In the genomic region with DNA sequence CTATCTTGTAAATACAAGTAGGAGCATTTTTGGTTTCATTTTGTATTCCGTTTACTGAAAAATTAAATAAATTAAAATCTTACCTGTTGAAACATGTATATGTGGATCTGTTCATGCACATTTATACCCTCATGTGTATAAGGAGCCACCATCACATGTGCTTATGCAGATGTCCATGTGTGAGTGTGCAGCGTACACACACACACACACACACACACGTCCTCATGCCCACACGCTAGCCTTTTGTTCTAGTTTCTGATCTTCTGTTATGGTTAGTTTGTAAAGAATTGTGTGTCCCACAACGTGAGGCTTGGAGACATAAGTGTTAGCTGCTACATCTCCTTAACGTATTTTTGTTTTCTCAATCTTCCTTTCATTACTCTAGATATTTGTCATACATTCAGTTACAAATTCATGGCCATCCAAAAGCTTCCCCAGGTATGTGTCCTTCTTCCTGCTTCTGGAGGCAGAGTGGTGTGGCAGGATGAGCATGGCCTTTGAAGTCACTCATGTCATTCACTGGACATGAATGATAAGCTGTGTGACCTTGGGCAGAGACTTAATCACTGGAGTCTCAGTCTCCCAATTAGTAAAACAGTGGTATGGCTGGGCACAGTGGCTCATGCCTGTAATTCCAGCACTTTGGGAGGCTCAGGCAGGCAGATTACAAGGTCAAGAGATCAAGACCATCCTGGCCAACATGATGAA, we compare ENCODE assay signal across 15 cellular contexts. TPM values are rescaled to one million over a fixed set of nuclear protein-coding genes. Genes with fewer than 3 reads are reported as not detected.
DNase-seq lines count a peak whose midpoint lies in the region; ATAC-seq, FAIRE-seq and TF ChIP-seq lines count a peak whose summit lies in the region.
"Had no signal": no experiment of that assay in that cellular context is flagged by ENCODE, and none has a peak within 500 bp of the region (broad histone marks: within the 10 kb centered on the region; RNA-seq: fewer than 3 reads in every experiment).

No MANE protein-coding gene starts in this region.

- DNase-seq in CD4-positive, alpha-beta T cell = no peak
- DNase-seq in IMR-90 (no peak), NCI-H510A treated with DMSO at 0.1 percent for 48 hours (lab: John Stamatoyannopoulos, UW) (no peak), H54 (ENCODE audit: insufficient read length, low spot score) (no peak), gastrocnemius medialis (no peak)
- DNase-seq in activated T-cell treated with anti-CD3 and anti-CD28 coated beads, Interleukin-2, amount 50 U/mL, for 72 hours = no peak
- DNase-seq: activated CD8-positive, alpha-beta memory T cell treated with anti-CD3 and anti-CD28 coated beads, Interleukin-2, amount 50 U/mL, for 4 hours; hypothalamus; midbrain; NCI-H774; stimulated activated CD4-positive, alpha-beta T cell treated with anti-CD3 and anti-CD28 coated beads, Interleukin-2, amount 100 ng/mL, for 48 hours; tibial artery; WERI-Rb-1 had no signal

- WGBS in IMR-90 (ENCODE audit: extremely low coverage in 2 of 2, insufficient read length in 1 of 2), 2 experiments = no CpG with 5 or more reads among the region's 6 CpGs

- peak overlapping the region; percentile 31; the same call in 1 of the 2 replicates for H3K14ac ChIP-seq in IMR-90 (replicated peaks; ENCODE audit: low read depth, low read length)

- H3K9me1 ChIP-seq in IMR-90 (ENCODE audit: insufficient read depth, low read length) = peaks cover 5% of the 10 kb centered on the region; the same call in 1 of the 2 replicates

- in situ Hi-C loops in IMR-90 (cut with MboI; ENCODE audit: low sequenced_read_pairs) (no loop called here), gastrocnemius medialis (cut with MboI; ENCODE audit: low sequenced_read_pairs in 4 of 4) (loop anchor here in 1 of 4 donors (10.0 kb wide), 1 partner anchor 126 kb away; no protein-coding TSS in a partner anchor)

- H3K36me3 ChIP-seq in IMR-90 (ENCODE audit: control insufficient read depth, insufficient read depth, low read length) (no peaks in the 10 kb centered on the region), mucosa of rectum (ENCODE audit: control insufficient read depth in 2 of 2, insufficient read depth in 2 of 2, low read length in 2 of 2) (no peaks in the 10 kb centered on the region), gastrocnemius medialis (no peaks in the 10 kb centered on the region)
- H3K36me3 ChIP-seq: BLaER1 treated with 17β-estradiol and CSF1 and Interleukin-3, amounts not matched to agents 10 nM and 100 nM; tibial artery; WERI-Rb-1 had no signal

- no TSS peak for BruUV-seq in IMR-90 (replicated peaks; lab: Mats Ljungman, UMichigan)

- no peak for TF ChIP-seq CTCF in CD4-positive, alpha-beta T cell (IDR thresholded peaks at IDR 0.05)
- TF ChIP-seq CTCF in IMR-90 (conservative IDR thresholded peaks at IDR 0.05; ENCODE audit: low read depth, low read length) = no peak
- TF ChIP-seq CTCF in gastrocnemius medialis (IDR thresholded peaks at IDR 0.05 in 4 of 5, conservative IDR thresholded peaks at IDR 0.05 in 1 of 5) = no peak

- peaks cover 10% of the 10 kb centered on the region for H3K36me3 Mint-ChIP-seq in CD4-positive, alpha-beta T cell (ENCODE audit: low read depth)
- peaks cover 10 to 16% of the 10 kb centered on the region in 2 donors for H3K36me3 Mint-ChIP-seq in activated T-cell treated with anti-CD3 and anti-CD28 coated beads, Interleukin-2, amount 50 U/mL, for 72 hours (ENCODE audit: insufficient read depth in 2 of 2)

- H3K27ac ChIP-seq in CD4-positive, alpha-beta T cell (ENCODE audit: low read depth, low read length) = no peak overlapping the region
- H3K27ac ChIP-seq in IMR-90 (ENCODE audit: insufficient read depth, low read length) (no peak overlapping the region), mucosa of rectum (ENCODE audit: low read depth in 2 of 2, low read length in 2 of 2) (peak overlapping the region; percentile 41 to 77), gastrocnemius medialis (no peak overlapping the region)
- H3K27ac ChIP-seq: BLaER1 treated with 17β-estradiol and CSF1 and Interleukin-3, amounts not matched to agents 10 nM and 100 nM; tibial artery; WERI-Rb-1 had no signal

- H4K5ac ChIP-seq in IMR-90 (ENCODE audit: low read depth, low read length) = no peak overlapping the region; the same call in 1 of the 2 replicates

- peaks cover 11% of the 10 kb centered on the region for H3K9me3 Mint-ChIP-seq in CD4-positive, alpha-beta T cell
- H3K9me3 Mint-ChIP-seq in activated T-cell treated with anti-CD3 and anti-CD28 coated beads, Interleukin-2, amount 50 U/mL, for 72 hours = peaks cover 5 to 7% of the 10 kb centered on the region in 2 donors

- no peaks in the 10 kb centered on the region for H3K9me3 ChIP-seq in CD4-positive, alpha-beta T cell (ENCODE audit: control insufficient read depth, low read length)
- no peaks in the 10 kb centered on the region for H3K9me3 ChIP-seq in IMR-90 (ENCODE audit: control insufficient read depth, insufficient read depth, low read length)
- H3K9me3 ChIP-seq in mucosa of rectum (ENCODE audit: control insufficient read depth in 2 of 2, low read length in 2 of 2) = no peaks in the 10 kb centered on the region
- H3K9me3 ChIP-seq in gastrocnemius medialis = no peaks in the 10 kb centered on the region

- intact Hi-C loops in CD4-positive, alpha-beta T cell (cut with DNase I, micrococcal nuclease) = loop anchor here in 1 of 2 experiments (10.0 kb wide), 1 partner anchor 296 kb away; a partner anchor contains a TSS
- intact Hi-C loops in IMR-90 (cut with micrococcal nuclease) (no loop called here), gastrocnemius medialis (cut with DNase I; ENCODE audit: low total_unique reads) (no loop called here)

- H3K4me1 Mint-ChIP-seq in CD4-positive, alpha-beta T cell (ENCODE audit: low read depth) = peaks cover 87% of the 10 kb centered on the region
- peaks cover 98% of the 10 kb centered on the region for H3K4me1 Mint-ChIP-seq in activated T-cell treated with anti-CD3 and anti-CD28 coated beads, Interleukin-2, amount 50 U/mL, for 72 hours (ENCODE audit: low read depth)

- no peaks in the 10 kb centered on the region for H4K20me1 ChIP-seq in IMR-90 (ENCODE audit: insufficient read depth, low read length)
- H4K20me1 ChIP-seq: BLaER1 treated with 17β-estradiol and CSF1 and Interleukin-3, amounts not matched to agents 10 nM and 100 nM had no signal

- no peak overlapping the region for H3K56ac ChIP-seq in IMR-90 (ENCODE audit: extremely low read depth, insufficient read depth, low read length)

- H3K4ac ChIP-seq in IMR-90 (ENCODE audit: low read depth, low read length) = no peak overlapping the region; the same call in 1 of the 2 replicates

- H4K91ac ChIP-seq in IMR-90 (ENCODE audit: insufficient read depth, low read depth, low read length) = no peak overlapping the region; the same call in 1 of the 2 replicates

- dilution Hi-C loops in IMR-90 (cut with HindIII; ENCODE audit: low sequenced_read_pairs, unreplicated experiment) = no loop called here

- TF ChIP-seq POLR2A in IMR-90 (IDR thresholded peaks at IDR 0.05; ENCODE audit: low read depth, low read length) (no peak), H54 (IDR thresholded peaks at IDR 0.05; ENCODE audit: low read depth, low read length) (no peak), gastrocnemius medialis (IDR thresholded peaks at IDR 0.05) (no peak)

- H3K9ac ChIP-seq in IMR-90 (ENCODE audit: low read depth, low read length) (no peak overlapping the region), mucosa of rectum (ENCODE audit: low read depth in 1 of 2, low read length in 2 of 2) (no peak overlapping the region)
- H3K9ac ChIP-seq: BLaER1 treated with 17β-estradiol and CSF1 and Interleukin-3, amounts not matched to agents 10 nM and 100 nM had no signal

- H3K27me3 Mint-ChIP-seq in CD4-positive, alpha-beta T cell = peaks cover 4% of the 10 kb centered on the region
- H3K27me3 Mint-ChIP-seq in activated T-cell treated with anti-CD3 and anti-CD28 coated beads, Interleukin-2, amount 50 U/mL, for 72 hours (ENCODE audit: low read depth) = peaks cover 7% of the 10 kb centered on the region

- H3K4me1 ChIP-seq in IMR-90 (ENCODE audit: control insufficient read depth, insufficient read depth, low read length) = peaks cover 8% of the 10 kb centered on the region
- peaks cover 7 to 27% of the 10 kb centered on the region in 2 donors for H3K4me1 ChIP-seq in mucosa of rectum (ENCODE audit: control insufficient read depth in 2 of 2, insufficient read depth in 2 of 2, low read length in 2 of 2)
- H3K4me1 ChIP-seq in gastrocnemius medialis = peaks cover 30 to 32% of the 10 kb centered on the region in 2 donors

- no peak overlapping the region for H2BK5ac ChIP-seq in IMR-90 (ENCODE audit: low read depth, low read length, poor library complexity, severe bottlenecking)

- H3K27ac Mint-ChIP-seq in CD4-positive, alpha-beta T cell = peak overlapping the region; percentile 90
- H3K27ac Mint-ChIP-seq in activated T-cell treated with anti-CD3 and anti-CD28 coated beads, Interleukin-2, amount 50 U/mL, for 72 hours = no peak overlapping the region

- no peaks in the 10 kb centered on the region for H3K79me1 ChIP-seq in IMR-90 (ENCODE audit: low read depth in 1 of 2, low read length in 2 of 2)

- no peak overlapping the region for H3K18ac ChIP-seq in IMR-90 (ENCODE audit: low read depth, low read length)

- H3K27me3 ChIP-seq in CD4-positive, alpha-beta T cell (ENCODE audit: control insufficient read depth, insufficient read depth, low read length) = no peaks in the 10 kb centered on the region
- H3K27me3 ChIP-seq in IMR-90 (ENCODE audit: control insufficient read depth, insufficient read depth, low read length) (no peaks in the 10 kb centered on the region), mucosa of rectum (ENCODE audit: control insufficient read depth in 2 of 2, insufficient read depth in 2 of 2, low read length in 2 of 2) (no peaks in the 10 kb centered on the region), gastrocnemius medialis (no peaks in the 10 kb centered on the region)
- H3K27me3 ChIP-seq: BLaER1 treated with 17β-estradiol and CSF1 and Interleukin-3, amounts not matched to agents 10 nM and 100 nM; tibial artery had no signal

- no peak for TF ChIP-seq RAD21 in IMR-90 (IDR thresholded peaks at IDR 0.05; ENCODE audit: low read length)

- H3K4me3 Mint-ChIP-seq in CD4-positive, alpha-beta T cell = peak overlapping the region; percentile 75
- peak overlapping the region; percentile 37 to 52 for H3K4me3 Mint-ChIP-seq in activated T-cell treated with anti-CD3 and anti-CD28 coated beads, Interleukin-2, amount 50 U/mL, for 72 hours

- FAIRE-seq in H54 (lab: Jason Lieb, UNC) = no peak

- H3K23ac ChIP-seq in IMR-90 (ENCODE audit: low read depth, low read length) = 0 out of 2 replicates have a peak overlapping the region, but pooled peaks have one; percentile 74

- H2BK15ac ChIP-seq in IMR-90 (ENCODE audit: low read depth, low read length) = no peak overlapping the region

- H3K4me2 ChIP-seq in IMR-90 (ENCODE audit: low read depth, low read length) = peak overlapping the region; percentile 82

- ATAC-seq in CD4-positive, alpha-beta T cell (ENCODE audit: poor library complexity) = no peak
- ATAC-seq in IMR-90 (ENCODE audit: low read depth) (no peak), gastrocnemius medialis (no peak)
- ATAC-seq in activated T-cell treated with anti-CD3 and anti-CD28 coated beads, Interleukin-2, amount 50 U/mL, for 72 hours (replicated peaks in 1 of 2) = no peak

- H2AFZ ChIP-seq in IMR-90 (replicated peaks; ENCODE audit: low read length, poor library complexity) = peak overlapping the region; percentile 76

- peak overlapping the region in 1 of 2 experiments; percentile 17; a peak in 2 of 4 replicates for H4K8ac ChIP-seq in IMR-90 (ENCODE audit: low read depth in 2 of 2, low read length in 2 of 2)

- H2BK120ac ChIP-seq in IMR-90 (ENCODE audit: low read depth, low read length) = no peak overlapping the region

- POLR2A ChIA-PET in CD4-positive, alpha-beta T cell (lab: Charles Lee) = interaction anchor here (0.5 to 8.5 kb wide), 4 partner anchors 11 to 600 kb away, joined by 3 to 130 read pairs (median 4); a partner anchor contains a TSS
- POLR2A ChIA-PET in IMR-90 (lab: Charles Lee; ENCODE audit: unreplicated experiment) = no interaction called here

- H3K4me3 ChIP-seq in IMR-90 (ENCODE audit: insufficient read depth, low read depth, low read length) (no peak overlapping the region), mucosa of rectum (ENCODE audit: low read length in 2 of 2) (no peak overlapping the region), gastrocnemius medialis (no peak overlapping the region)
- H3K4me3 ChIP-seq: BLaER1 treated with 17β-estradiol and CSF1 and Interleukin-3, amounts not matched to agents 10 nM and 100 nM; tibial artery had no signal

- H2AK5ac ChIP-seq in IMR-90 (ENCODE audit: low read depth, low read length) = peak overlapping the region; percentile 79; the same call in 1 of the 2 replicates

- CTCF ChIA-PET in CD4-positive, alpha-beta T cell (lab: Charles Lee) = interaction anchor here (1.1 to 9.2 kb wide), 3 partner anchors 14 to 53 kb away, joined by 4 to 63 read pairs (median 6); no protein-coding TSS in a partner anchor
- CTCF ChIA-PET in IMR-90 (lab: Yijun Ruan, JAX) = no interaction called here

- no peak overlapping the region for H2AK9ac ChIP-seq in IMR-90 (replicated peaks; ENCODE audit: low read depth, low read length, poor library complexity)

- H2BK20ac ChIP-seq in IMR-90 (ENCODE audit: low read depth, low read length) = no peak overlapping the region

RNA-seq across cellular contexts. Expression of a gene that starts 54.6 kb away (rescaled TPM):
- 100 to 1,000 TPM; 122 to 123 TPM for total RNA-seq in CD4-positive, alpha-beta T cell
- 4.1 and 5.3 TPM in 2 replicates for total RNA-seq in IMR-90 (2012; rRNA removed)
- 1.2 and 1.5 TPM in 2 replicates for polyA plus RNA-seq in IMR-90 (2012; rRNA removed)
- polyA plus RNA-seq in IMR-90 (2012; cell fraction: cytosol; rRNA removed) = 0.53 and 0.84 TPM in 2 replicates
- 0.44 and 1.0 TPM in 2 replicates for polyA plus RNA-seq in IMR-90 (2012; cell fraction: nucleus; rRNA removed; ENCODE audit: low replicate concordance)
- total RNA-seq in activated T-cell treated with anti-CD3 and anti-CD28 coated beads, Interleukin-2, amount 50 U/mL, for 72 hours = 10 to 100 TPM; 22.5 to 36.3 TPM
- 10 to 100 TPM in 1 of 4 donors, 1 to 10 TPM in 3; 2.3 to 21.8 (median 6.4) TPM for total RNA-seq in gastrocnemius medialis

Comparison
In these comparisons a context has a peak if more than half of its experiments do, and no peak if none do; other contexts are left out.
1. H3K27ac ChIP-seq: peak in mucosa of rectum (2 of 2); none in CD4-positive, alpha-beta T cell (single experiment), IMR-90 (single experiment) and gastrocnemius medialis (0 of 4).